Comparison of ENCODE assay signal across 1 cellular context in the genomic region with DNA sequence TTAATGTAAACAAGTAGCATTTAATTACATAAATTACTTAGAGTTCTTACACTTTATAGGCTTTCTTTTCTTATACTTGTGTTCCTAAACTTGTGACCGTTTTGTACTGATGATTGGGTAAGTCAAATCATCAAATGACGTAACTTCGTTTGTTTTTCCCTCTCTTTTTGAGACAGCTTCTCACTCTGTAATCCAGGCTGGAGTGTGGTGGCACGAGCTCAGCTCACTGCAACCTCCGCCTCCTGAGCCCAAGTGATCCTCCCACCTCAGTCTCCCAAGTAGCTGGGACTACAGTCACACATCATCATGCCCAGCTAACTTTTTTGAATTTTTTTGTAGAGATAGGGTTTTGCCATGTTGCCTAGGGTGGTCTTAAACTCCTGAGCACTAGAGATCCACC.
TF ChIP-seq lines count a peak whose summit lies in the region.

No MANE protein-coding gene starts in this region.

TF ChIP-seq in K562, 482 proteins besides CTCF, POLR2A, EP300 and RAD21:
- TF ChIP-seq, protein P1, sequence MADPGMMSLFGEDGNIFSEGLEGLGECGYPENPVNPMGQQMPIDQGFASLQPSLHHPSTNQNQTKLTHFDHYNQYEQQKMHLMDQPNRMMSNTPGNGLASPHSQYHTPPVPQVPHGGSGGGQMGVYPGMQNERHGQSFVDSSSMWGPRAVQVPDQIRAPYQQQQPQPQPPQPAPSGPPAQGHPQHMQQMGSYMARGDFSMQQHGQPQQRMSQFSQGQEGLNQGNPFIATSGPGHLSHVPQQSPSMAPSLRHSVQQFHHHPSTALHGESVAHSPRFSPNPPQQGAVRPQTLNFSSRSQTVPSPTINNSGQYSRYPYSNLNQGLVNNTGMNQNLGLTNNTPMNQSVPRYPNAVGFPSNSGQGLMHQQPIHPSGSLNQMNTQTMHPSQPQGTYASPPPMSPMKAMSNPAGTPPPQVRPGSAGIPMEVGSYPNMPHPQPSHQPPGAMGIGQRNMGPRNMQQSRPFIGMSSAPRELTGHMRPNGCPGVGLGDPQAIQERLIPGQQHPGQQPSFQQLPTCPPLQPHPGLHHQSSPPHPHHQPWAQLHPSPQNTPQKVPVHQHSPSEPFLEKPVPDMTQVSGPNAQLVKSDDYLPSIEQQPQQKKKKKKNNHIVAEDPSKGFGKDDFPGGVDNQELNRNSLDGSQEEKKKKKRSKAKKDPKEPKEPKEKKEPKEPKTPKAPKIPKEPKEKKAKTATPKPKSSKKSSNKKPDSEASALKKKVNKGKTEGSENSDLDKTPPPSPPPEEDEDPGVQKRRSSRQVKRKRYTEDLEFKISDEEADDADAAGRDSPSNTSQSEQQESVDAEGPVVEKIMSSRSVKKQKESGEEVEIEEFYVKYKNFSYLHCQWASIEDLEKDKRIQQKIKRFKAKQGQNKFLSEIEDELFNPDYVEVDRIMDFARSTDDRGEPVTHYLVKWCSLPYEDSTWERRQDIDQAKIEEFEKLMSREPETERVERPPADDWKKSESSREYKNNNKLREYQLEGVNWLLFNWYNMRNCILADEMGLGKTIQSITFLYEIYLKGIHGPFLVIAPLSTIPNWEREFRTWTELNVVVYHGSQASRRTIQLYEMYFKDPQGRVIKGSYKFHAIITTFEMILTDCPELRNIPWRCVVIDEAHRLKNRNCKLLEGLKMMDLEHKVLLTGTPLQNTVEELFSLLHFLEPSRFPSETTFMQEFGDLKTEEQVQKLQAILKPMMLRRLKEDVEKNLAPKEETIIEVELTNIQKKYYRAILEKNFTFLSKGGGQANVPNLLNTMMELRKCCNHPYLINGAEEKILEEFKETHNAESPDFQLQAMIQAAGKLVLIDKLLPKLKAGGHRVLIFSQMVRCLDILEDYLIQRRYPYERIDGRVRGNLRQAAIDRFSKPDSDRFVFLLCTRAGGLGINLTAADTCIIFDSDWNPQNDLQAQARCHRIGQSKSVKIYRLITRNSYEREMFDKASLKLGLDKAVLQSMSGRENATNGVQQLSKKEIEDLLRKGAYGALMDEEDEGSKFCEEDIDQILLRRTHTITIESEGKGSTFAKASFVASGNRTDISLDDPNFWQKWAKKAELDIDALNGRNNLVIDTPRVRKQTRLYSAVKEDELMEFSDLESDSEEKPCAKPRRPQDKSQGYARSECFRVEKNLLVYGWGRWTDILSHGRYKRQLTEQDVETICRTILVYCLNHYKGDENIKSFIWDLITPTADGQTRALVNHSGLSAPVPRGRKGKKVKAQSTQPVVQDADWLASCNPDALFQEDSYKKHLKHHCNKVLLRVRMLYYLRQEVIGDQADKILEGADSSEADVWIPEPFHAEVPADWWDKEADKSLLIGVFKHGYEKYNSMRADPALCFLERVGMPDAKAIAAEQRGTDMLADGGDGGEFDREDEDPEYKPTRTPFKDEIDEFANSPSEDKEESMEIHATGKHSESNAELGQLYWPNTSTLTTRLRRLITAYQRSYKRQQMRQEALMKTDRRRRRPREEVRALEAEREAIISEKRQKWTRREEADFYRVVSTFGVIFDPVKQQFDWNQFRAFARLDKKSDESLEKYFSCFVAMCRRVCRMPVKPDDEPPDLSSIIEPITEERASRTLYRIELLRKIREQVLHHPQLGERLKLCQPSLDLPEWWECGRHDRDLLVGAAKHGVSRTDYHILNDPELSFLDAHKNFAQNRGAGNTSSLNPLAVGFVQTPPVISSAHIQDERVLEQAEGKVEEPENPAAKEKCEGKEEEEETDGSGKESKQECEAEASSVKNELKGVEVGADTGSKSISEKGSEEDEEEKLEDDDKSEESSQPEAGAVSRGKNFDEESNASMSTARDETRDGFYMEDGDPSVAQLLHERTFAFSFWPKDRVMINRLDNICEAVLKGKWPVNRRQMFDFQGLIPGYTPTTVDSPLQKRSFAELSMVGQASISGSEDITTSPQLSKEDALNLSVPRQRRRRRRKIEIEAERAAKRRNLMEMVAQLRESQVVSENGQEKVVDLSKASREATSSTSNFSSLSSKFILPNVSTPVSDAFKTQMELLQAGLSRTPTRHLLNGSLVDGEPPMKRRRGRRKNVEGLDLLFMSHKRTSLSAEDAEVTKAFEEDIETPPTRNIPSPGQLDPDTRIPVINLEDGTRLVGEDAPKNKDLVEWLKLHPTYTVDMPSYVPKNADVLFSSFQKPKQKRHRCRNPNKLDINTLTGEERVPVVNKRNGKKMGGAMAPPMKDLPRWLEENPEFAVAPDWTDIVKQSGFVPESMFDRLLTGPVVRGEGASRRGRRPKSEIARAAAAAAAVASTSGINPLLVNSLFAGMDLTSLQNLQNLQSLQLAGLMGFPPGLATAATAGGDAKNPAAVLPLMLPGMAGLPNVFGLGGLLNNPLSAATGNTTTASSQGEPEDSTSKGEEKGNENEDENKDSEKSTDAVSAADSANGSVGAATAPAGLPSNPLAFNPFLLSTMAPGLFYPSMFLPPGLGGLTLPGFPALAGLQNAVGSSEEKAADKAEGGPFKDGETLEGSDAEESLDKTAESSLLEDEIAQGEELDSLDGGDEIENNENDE (IDR thresholded peaks at IDR 0.05; ENCODE audit: low read depth, low read length): no peak
- TF ChIP-seq, protein P2, sequence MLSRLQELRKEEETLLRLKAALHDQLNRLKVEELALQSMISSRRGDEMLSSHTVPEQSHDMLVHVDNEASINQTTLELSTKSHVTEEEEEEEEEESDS (CRISPR knock-in tag; IDR thresholded peaks at IDR 0.05): no peak
- no peak for TF ChIP-seq ZNF232 (CRISPR knock-in tag; IDR thresholded peaks at IDR 0.05)
- no peak for TF ChIP-seq MED1 (CRISPR knock-in tag; IDR thresholded peaks at IDR 0.05; ENCODE audit: borderline replicate concordance)
- no peak for TF ChIP-seq ZNF785 (CRISPR knock-in tag; IDR thresholded peaks at IDR 0.05)
- TF ChIP-seq, protein P3, sequence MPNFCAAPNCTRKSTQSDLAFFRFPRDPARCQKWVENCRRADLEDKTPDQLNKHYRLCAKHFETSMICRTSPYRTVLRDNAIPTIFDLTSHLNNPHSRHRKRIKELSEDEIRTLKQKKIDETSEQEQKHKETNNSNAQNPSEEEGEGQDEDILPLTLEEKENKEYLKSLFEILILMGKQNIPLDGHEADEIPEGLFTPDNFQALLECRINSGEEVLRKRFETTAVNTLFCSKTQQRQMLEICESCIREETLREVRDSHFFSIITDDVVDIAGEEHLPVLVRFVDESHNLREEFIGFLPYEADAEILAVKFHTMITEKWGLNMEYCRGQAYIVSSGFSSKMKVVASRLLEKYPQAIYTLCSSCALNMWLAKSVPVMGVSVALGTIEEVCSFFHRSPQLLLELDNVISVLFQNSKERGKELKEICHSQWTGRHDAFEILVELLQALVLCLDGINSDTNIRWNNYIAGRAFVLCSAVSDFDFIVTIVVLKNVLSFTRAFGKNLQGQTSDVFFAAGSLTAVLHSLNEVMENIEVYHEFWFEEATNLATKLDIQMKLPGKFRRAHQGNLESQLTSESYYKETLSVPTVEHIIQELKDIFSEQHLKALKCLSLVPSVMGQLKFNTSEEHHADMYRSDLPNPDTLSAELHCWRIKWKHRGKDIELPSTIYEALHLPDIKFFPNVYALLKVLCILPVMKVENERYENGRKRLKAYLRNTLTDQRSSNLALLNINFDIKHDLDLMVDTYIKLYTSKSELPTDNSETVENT (CRISPR knock-in tag; IDR thresholded peaks at IDR 0.05): no peak
- TF ChIP-seq ZC3H4 (CRISPR knock-in tag; IDR thresholded peaks at IDR 0.05; ENCODE audit: borderline replicate concordance): no peak
- TF ChIP-seq, protein P4, sequence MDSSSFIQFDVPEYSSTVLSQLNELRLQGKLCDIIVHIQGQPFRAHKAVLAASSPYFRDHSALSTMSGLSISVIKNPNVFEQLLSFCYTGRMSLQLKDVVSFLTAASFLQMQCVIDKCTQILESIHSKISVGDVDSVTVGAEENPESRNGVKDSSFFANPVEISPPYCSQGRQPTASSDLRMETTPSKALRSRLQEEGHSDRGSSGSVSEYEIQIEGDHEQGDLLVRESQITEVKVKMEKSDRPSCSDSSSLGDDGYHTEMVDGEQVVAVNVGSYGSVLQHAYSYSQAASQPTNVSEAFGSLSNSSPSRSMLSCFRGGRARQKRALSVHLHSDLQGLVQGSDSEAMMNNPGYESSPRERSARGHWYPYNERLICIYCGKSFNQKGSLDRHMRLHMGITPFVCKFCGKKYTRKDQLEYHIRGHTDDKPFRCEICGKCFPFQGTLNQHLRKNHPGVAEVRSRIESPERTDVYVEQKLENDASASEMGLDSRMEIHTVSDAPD (CRISPR knock-in tag; IDR thresholded peaks at IDR 0.05): no peak
- TF ChIP-seq MAZ (CRISPR knock-in tag; conservative IDR thresholded peaks at IDR 0.05 in 1 of 2, IDR thresholded peaks at IDR 0.05 in 1 of 2): no peak
- TF ChIP-seq KAT2B (IDR thresholded peaks at IDR 0.05; ENCODE audit: low read depth, low read length): no peak
- TF ChIP-seq, protein P5, sequence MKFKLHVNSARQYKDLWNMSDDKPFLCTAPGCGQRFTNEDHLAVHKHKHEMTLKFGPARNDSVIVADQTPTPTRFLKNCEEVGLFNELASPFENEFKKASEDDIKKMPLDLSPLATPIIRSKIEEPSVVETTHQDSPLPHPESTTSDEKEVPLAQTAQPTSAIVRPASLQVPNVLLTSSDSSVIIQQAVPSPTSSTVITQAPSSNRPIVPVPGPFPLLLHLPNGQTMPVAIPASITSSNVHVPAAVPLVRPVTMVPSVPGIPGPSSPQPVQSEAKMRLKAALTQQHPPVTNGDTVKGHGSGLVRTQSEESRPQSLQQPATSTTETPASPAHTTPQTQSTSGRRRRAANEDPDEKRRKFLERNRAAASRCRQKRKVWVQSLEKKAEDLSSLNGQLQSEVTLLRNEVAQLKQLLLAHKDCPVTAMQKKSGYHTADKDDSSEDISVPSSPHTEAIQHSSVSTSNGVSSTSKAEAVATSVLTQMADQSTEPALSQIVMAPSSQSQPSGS (CRISPR knock-in tag; IDR thresholded peaks at IDR 0.05): no peak
- no peak for TF ChIP-seq RFX5 (IDR thresholded peaks at IDR 0.05; ENCODE audit: low read depth, low read length)
- no peak for TF ChIP-seq RCOR1 (IDR thresholded peaks at IDR 0.05; ENCODE audit: borderline replicate concordance in 1 of 2, low read depth in 2 of 2, low read length in 2 of 2)
- TF ChIP-seq BCL6 (CRISPR knock-in tag; IDR thresholded peaks at IDR 0.05): no peak
